ENCODE assay signal across 19 cellular contexts in the genomic region with DNA sequence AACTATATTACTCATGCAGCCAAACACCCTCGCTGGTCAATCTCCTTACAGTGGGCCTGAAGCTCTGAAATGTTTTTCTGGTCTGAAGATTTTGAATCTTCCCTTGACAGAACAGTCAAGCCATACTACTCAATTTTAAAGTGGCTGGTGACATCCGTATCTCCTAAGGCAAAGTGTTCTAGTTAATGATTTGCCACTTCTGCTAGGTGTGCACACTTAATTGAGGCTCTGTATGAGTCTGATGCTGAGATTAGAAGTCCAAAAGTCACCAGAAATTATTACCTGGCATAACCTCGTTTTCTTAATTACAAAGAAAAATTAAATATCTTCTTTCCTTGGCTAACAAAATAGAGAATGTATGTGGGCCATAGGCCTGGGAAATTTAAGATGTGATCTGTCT.
DNase-seq lines count a peak whose midpoint lies in the region; ATAC-seq, FAIRE-seq and TF ChIP-seq lines count a peak whose summit lies in the region.
"Had no signal": no experiment of that assay in that cellular context is flagged by ENCODE, and none has a peak within 500 bp of the region (broad histone marks: within the 10 kb centered on the region; RNA-seq: fewer than 3 reads in every experiment).

No MANE protein-coding gene starts in this region.

- DNase-seq in DMS53 (lab: John Stamatoyannopoulos, UW) (peak; percentile 70), left colon (no peak), urothelium cell line (ENCODE audit: low spot score) (no peak), erythroblast (lab: John Stamatoyannopoulos, UW) (no peak), progenitor cell of endocrine pancreas (ENCODE audit: low spot score, unreplicated experiment) (no peak)
- DNase-seq: CD8-positive, alpha-beta T cell; COR-L47; DMS153; HCEC 1CT; HFFc6; IMR-90 had no signal

- ATAC-seq in left colon = peak; percentile 71
- ATAC-seq in HG03565 (IDR thresholded peaks at IDR 0.05; ENCODE audit: unreplicated experiment) = no peak
- ATAC-seq: CD8-positive, alpha-beta T cell had no signal

- no peak overlapping the region for H3K4me3 Mint-ChIP-seq in progenitor cell of endocrine pancreas (ENCODE audit: low read depth)
- H3K4me3 Mint-ChIP-seq: B cell; CD14-positive monocyte; CD8-positive, alpha-beta T cell; HFFc6 had no signal

- intact Hi-C loops in left colon (cut with DNase I, micrococcal nuclease) = no loop called here

- no peak for TF ChIP-seq POLR2A in erythroblast (IDR thresholded peaks at IDR 0.05; ENCODE audit: low read length)

- FAIRE-seq in urothelium cell line (lab: Jason Lieb, UNC) = peak; percentile 5
- FAIRE-seq: A204.1, D721Med, H1 had no signal

- TF ChIP-seq CTCF in VCaP (conservative IDR thresholded peaks at IDR 0.05) (no peak), progenitor cell of endocrine pancreas (IDR thresholded peaks at IDR 0.05; ENCODE audit: unreplicated experiment) (no peak)

- no peaks in the 10 kb centered on the region for H3K36me3 Mint-ChIP-seq in progenitor cell of endocrine pancreas (ENCODE audit: insufficient read depth)
- H3K36me3 Mint-ChIP-seq: CD14-positive monocyte; CD8-positive, alpha-beta T cell had no signal

- H3K27ac ChIP-seq in VCaP = peak overlapping the region; percentile 36; the same call in 1 of the 2 replicates
- H3K27ac ChIP-seq: HL-60 had no signal

- no peaks in the 10 kb centered on the region for H3K27me3 Mint-ChIP-seq in progenitor cell of endocrine pancreas

- no peaks in the 10 kb centered on the region for H3K9me3 Mint-ChIP-seq in progenitor cell of endocrine pancreas (ENCODE audit: low read depth)
- H3K9me3 Mint-ChIP-seq: CD14-positive monocyte; CD8-positive, alpha-beta T cell; HFFc6 had no signal

- H3K27ac Mint-ChIP-seq in progenitor cell of endocrine pancreas = no peak overlapping the region
- H3K27ac Mint-ChIP-seq: B cell; CD8-positive, alpha-beta T cell; HFFc6 had no signal

- H3K4me1 Mint-ChIP-seq in progenitor cell of endocrine pancreas (ENCODE audit: low read depth) = peaks cover 37% of the 10 kb centered on the region
- H3K4me1 Mint-ChIP-seq: B cell, CD14-positive monocyte had no signal
